ENCODE assay signal across 28 cellular contexts in genomic region chr12:95880895-95881294, GRCh38.
"Had no signal": no experiment of that assay in that cellular context is flagged by ENCODE, and none has a peak within 500 bp of the region (broad histone marks: within the 10 kb centered on the region; RNA-seq: fewer than 3 reads in every experiment).

No MANE protein-coding gene starts in this region.

- H3K4me3 ChIP-seq: heart left ventricle, lower lobe of right lung, pancreas, prostate gland, skin epidermis, stomach, testis, thyroid gland, transverse colon, upper lobe of right lung had no signal

- DNase-seq: heart left ventricle; hypothalamus; islet precursor cell; left ventricle myocardium superior; lower lobe of right lung; mesendoderm; midbrain; naive thymus-derived CD8-positive, alpha-beta T cell; nucleus accumbens; pancreas; posterior cingulate gyrus; retina; right cardiac atrium; stimulated activated CD4-positive, alpha-beta T cell treated with anti-CD3 and anti-CD28 coated beads, Interleukin-12 subunit alpha, Interleukin-12 subunit beta, amount 100 ng/mL, for 4 hours; stimulated activated CD4-positive, alpha-beta T cell treated with anti-CD3 and anti-CD28 coated beads, Interleukin-15, amount 100 ng/mL, for 24 hours; stimulated activated CD4-positive, alpha-beta T cell treated with anti-CD3 and anti-CD28 coated beads, Interleukin-2, amount 100 ng/mL, for 24 hours; stimulated activated CD4-positive, alpha-beta T cell treated with anti-CD3 and anti-CD28 coated beads, Interleukin-4, amount 100 ng/mL, for 1 hour; stimulated activated naive B cell treated with anti-CD40 and anti-IgM and Interleukin-4, amounts not matched to agents 10 μg/mL and 1 μg/mL and 100 μg/mL, for 72 hours; stimulated activated naive CD8-positive, alpha-beta T cell treated with anti-CD3 and anti-CD28 coated beads, Interleukin-15, Interleukin-2, amounts not matched to agents 100 U/mL and 50 U/mL, for 24 hours; stomach; testis; thyroid gland; transverse colon; upper lobe of right lung had no signal

- H3K9me3 ChIP-seq: pancreas, prostate gland, testis, thyroid gland had no signal

- ATAC-seq: heart left ventricle; left lobe of liver; left ventricle myocardium superior; lower lobe of right lung; naive thymus-derived CD8-positive, alpha-beta T cell; pancreas; right cardiac atrium; sciatic nerve; stimulated activated naive B cell treated with anti-CD40 and anti-IgM and Interleukin-4, amounts not matched to agents 10 μg/mL and 1 μg/mL and 100 μg/mL, for 72 hours; stimulated activated naive CD8-positive, alpha-beta T cell treated with anti-CD3 and anti-CD28 coated beads, Interleukin-15, Interleukin-2, amounts not matched to agents 100 U/mL and 50 U/mL, for 24 hours; upper lobe of right lung had no signal

- H3K36me3 ChIP-seq: heart left ventricle, lower lobe of right lung, pancreas, prostate gland, stomach, thyroid gland, transverse colon, upper lobe of right lung had no signal

- H3K4me1 ChIP-seq: lower lobe of right lung, pancreas, prostate gland, stomach, testis, thyroid gland, upper lobe of right lung had no signal

- H3K27ac ChIP-seq: heart left ventricle, lower lobe of right lung, pancreas, prostate gland, skin epidermis, stomach, testis, thyroid gland, transverse colon, upper lobe of right lung had no signal

- H3K27me3 ChIP-seq: heart left ventricle, pancreas, stomach, testis, thyroid gland, transverse colon, upper lobe of right lung had no signal
